Comparison of ENCODE assay signal across 18 cellular contexts in the genomic region with DNA sequence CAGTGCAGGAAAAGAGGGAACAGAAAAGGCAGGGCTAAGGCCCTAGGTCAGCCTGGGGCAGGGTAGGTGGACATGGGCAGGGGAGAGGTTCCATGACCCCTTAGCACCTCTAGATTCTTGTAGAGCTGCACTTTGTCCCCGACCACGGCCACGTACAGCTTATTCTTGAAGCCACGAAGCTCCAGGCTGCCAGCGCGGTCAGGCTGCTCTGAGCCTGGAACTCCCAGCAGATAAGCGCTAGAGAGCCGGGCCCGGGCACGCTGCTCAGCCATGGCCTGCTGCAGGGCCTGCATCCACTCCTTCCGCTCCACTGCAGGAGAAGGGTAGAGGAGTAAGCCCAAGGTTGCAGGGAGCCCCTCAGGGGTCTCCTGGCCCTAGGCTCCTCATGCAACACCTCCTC. TPM values are rescaled to one million over a fixed set of nuclear protein-coding genes. Genes with fewer than 3 reads are reported as not detected.
DNase-seq lines count a peak whose midpoint lies in the region; ATAC-seq and TF ChIP-seq lines count a peak whose summit lies in the region.
"Had no signal": no experiment of that assay in that cellular context is flagged by ENCODE, and none has a peak within 500 bp of the region (broad histone marks: within the 10 kb centered on the region; RNA-seq: fewer than 3 reads in every experiment).

No MANE protein-coding gene starts in this region.

- no peak overlapping the region for H3K27ac Mint-ChIP-seq in chondrocyte (ENCODE audit: unreplicated experiment)
- H3K27ac Mint-ChIP-seq in neural progenitor cell: peak overlapping the region; percentile 26
- H3K27ac Mint-ChIP-seq in stimulated activated memory B cell treated with anti-CD40 and anti-IgM and Interleukin-4, amounts not matched to agents 10 μg/mL and 1 μg/mL and 100 μg/mL, for 72 hours: peak overlapping the region; percentile 12

- peaks cover 28% of the 10 kb centered on the region for H4K20me1 ChIP-seq in neural progenitor cell (ENCODE audit: low read depth)

- H3K27me3 Mint-ChIP-seq in chondrocyte (ENCODE audit: low read depth) (no peaks in the 10 kb centered on the region), neural progenitor cell (ENCODE audit: insufficient read depth, low read depth) (peaks cover 8% of the 10 kb centered on the region)
- H3K27me3 Mint-ChIP-seq in stimulated activated memory B cell treated with anti-CD40 and anti-IgM and Interleukin-4, amounts not matched to agents 10 μg/mL and 1 μg/mL and 100 μg/mL, for 72 hours: no peaks in the 10 kb centered on the region
- H3K27me3 Mint-ChIP-seq: CD4-positive, CD25-positive, alpha-beta regulatory T cell; CD8-positive, alpha-beta memory T cell had no signal

- H3K27ac ChIP-seq in left ventricle myocardium inferior (replicated peaks) (peak overlapping the region; percentile 19), neural progenitor cell (no peak overlapping the region), lower lobe of right lung (no peak overlapping the region)

- no peaks in the 10 kb centered on the region for H3K27me3 ChIP-seq in left ventricle myocardium inferior (ENCODE audit: low read depth)
- H3K27me3 ChIP-seq in neural progenitor cell: no peaks in the 10 kb centered on the region
- H3K27me3 ChIP-seq in lower lobe of right lung (ENCODE audit: low read depth): no peaks in the 10 kb centered on the region
- H3K27me3 ChIP-seq: BE2C had no signal

- H3K36me3 Mint-ChIP-seq in chondrocyte (ENCODE audit: low read depth) (peaks cover 32% of the 10 kb centered on the region), neural progenitor cell (no peaks in the 10 kb centered on the region)
- peaks cover 77% of the 10 kb centered on the region for H3K36me3 Mint-ChIP-seq in stimulated activated memory B cell treated with anti-CD40 and anti-IgM and Interleukin-4, amounts not matched to agents 10 μg/mL and 1 μg/mL and 100 μg/mL, for 72 hours

- intact Hi-C loops in left ventricle myocardium inferior (cut with micrococcal nuclease) (no loop called here), left ventricle myocardium superior (cut with micrococcal nuclease) (no loop called here), lower lobe of right lung (cut with DNase I) (no loop called here), sciatic nerve (cut with DNase I) (no loop called here)

- no peak overlapping the region for H3K9ac ChIP-seq in neural progenitor cell

- no peaks in the 10 kb centered on the region for H3K9me3 Mint-ChIP-seq in chondrocyte (ENCODE audit: low read depth)
- H3K9me3 Mint-ChIP-seq in neural progenitor cell: no peaks in the 10 kb centered on the region
- H3K9me3 Mint-ChIP-seq in stimulated activated memory B cell treated with anti-CD40 and anti-IgM and Interleukin-4, amounts not matched to agents 10 μg/mL and 1 μg/mL and 100 μg/mL, for 72 hours: no peaks in the 10 kb centered on the region
- H3K9me3 Mint-ChIP-seq: CD4-positive, CD25-positive, alpha-beta regulatory T cell; CD8-positive, alpha-beta memory T cell had no signal

- H3K9me3 ChIP-seq in left ventricle myocardium inferior (replicated peaks) (no peaks in the 10 kb centered on the region), neural progenitor cell (ENCODE audit: low read depth) (no peaks in the 10 kb centered on the region), lower lobe of right lung (no peaks in the 10 kb centered on the region)
- H3K9me3 ChIP-seq: BE2C had no signal

- DNase-seq in left ventricle myocardium inferior (no peak), left ventricle myocardium superior (no peak), chondrocyte (ENCODE audit: low spot score) (peak; percentile 83), neural progenitor cell (ENCODE audit: low spot score) (no peak), lower lobe of right lung (no peak), sciatic nerve (ENCODE audit: low spot score) (no peak)
- DNase-seq: ACHN; BE2C; C1 segment of cervical spinal cord; CD4-positive, CD25-positive, alpha-beta regulatory T cell; CD8-positive, alpha-beta memory T cell; COR-L47; DMS79; GDM1; GOT3; H7; IMR-90 had no signal

- H3K4me2 ChIP-seq in neural progenitor cell: no peak overlapping the region

- ATAC-seq in left ventricle myocardium superior (no peak), lower lobe of right lung (no peak), sciatic nerve (no peak)
- no peak for ATAC-seq in stimulated activated memory B cell treated with anti-CD40 and anti-IgM and Interleukin-4, amounts not matched to agents 10 μg/mL and 1 μg/mL and 100 μg/mL, for 72 hours

- H3K4me1 ChIP-seq in left ventricle myocardium inferior (peaks cover 36% of the 10 kb centered on the region), neural progenitor cell (peaks cover 41% of the 10 kb centered on the region), lower lobe of right lung (peaks cover 23% of the 10 kb centered on the region)

- H3K79me2 ChIP-seq in neural progenitor cell (ENCODE audit: low read depth): no peaks in the 10 kb centered on the region

- no peak overlapping the region for H3K4me3 Mint-ChIP-seq in chondrocyte (ENCODE audit: unreplicated experiment)
- H3K4me3 Mint-ChIP-seq in neural progenitor cell: no peak overlapping the region
- no peak overlapping the region for H3K4me3 Mint-ChIP-seq in stimulated activated memory B cell treated with anti-CD40 and anti-IgM and Interleukin-4, amounts not matched to agents 10 μg/mL and 1 μg/mL and 100 μg/mL, for 72 hours
- H3K4me3 Mint-ChIP-seq: CD4-positive, CD25-positive, alpha-beta regulatory T cell; CD8-positive, alpha-beta memory T cell had no signal

- H3K4me1 Mint-ChIP-seq in chondrocyte (ENCODE audit: low read depth) (peaks cover 17% of the 10 kb centered on the region), neural progenitor cell (peaks cover 61% of the 10 kb centered on the region)
- peaks cover 45% of the 10 kb centered on the region for H3K4me1 Mint-ChIP-seq in stimulated activated memory B cell treated with anti-CD40 and anti-IgM and Interleukin-4, amounts not matched to agents 10 μg/mL and 1 μg/mL and 100 μg/mL, for 72 hours

- H3K36me3 ChIP-seq in left ventricle myocardium inferior: peaks cover 72% of the 10 kb centered on the region
- H3K36me3 ChIP-seq in neural progenitor cell: no peaks in the 10 kb centered on the region
- H3K36me3 ChIP-seq in lower lobe of right lung: peaks cover 99% of the 10 kb centered on the region
- H3K36me3 ChIP-seq: BE2C had no signal

- TF ChIP-seq CTCF in left ventricle myocardium inferior (IDR thresholded peaks at IDR 0.05; ENCODE audit: borderline replicate concordance): no peak
- TF ChIP-seq CTCF in chondrocyte (IDR thresholded peaks at IDR 0.05): no peak
- no peak for TF ChIP-seq CTCF in neural progenitor cell (IDR thresholded peaks at IDR 0.05)
- TF ChIP-seq CTCF in lower lobe of right lung (IDR thresholded peaks at IDR 0.05): no peak

- H3F3A ChIP-seq in neural progenitor cell (ENCODE audit: low read depth): peaks cover 18% of the 10 kb centered on the region

- no peak overlapping the region for H3K4me3 ChIP-seq in left ventricle myocardium inferior
- no peak overlapping the region for H3K4me3 ChIP-seq in neural progenitor cell
- H3K4me3 ChIP-seq in lower lobe of right lung: no peak overlapping the region

- no peak overlapping the region for H2AFZ ChIP-seq in neural progenitor cell (replicated peaks)

RNA-seq across cellular contexts. Expression of a gene that starts 36.1 kb away (rescaled TPM):
- total RNA-seq in left ventricle myocardium inferior (19.6 TPM), left ventricle myocardium superior (30.0 TPM), chondrocyte (0.21 TPM in 1 of 3 replicates, not detected in the others), neural progenitor cell (ENCODE audit: low replicate concordance) (0.11 and 2.3 TPM in 2 replicates), lower lobe of right lung (19.5 TPM), sciatic nerve (74.4 TPM)
- total RNA-seq: IMR-90 had no signal

RNA-seq across cellular contexts. Expression of a gene that starts 41.9 kb away (rescaled TPM):
- 51.9 TPM for total RNA-seq in left ventricle myocardium inferior
- 58.9 TPM for total RNA-seq in left ventricle myocardium superior
- total RNA-seq in chondrocyte: 45.3 to 67.4 TPM (median 48.1 TPM) in 3 replicates
- 17.6 and 46.1 TPM in 2 replicates for total RNA-seq in neural progenitor cell (ENCODE audit: low replicate concordance)
- 276 TPM for total RNA-seq in lower lobe of right lung
- 129 TPM for total RNA-seq in sciatic nerve
